Comparison of ENCODE assay signal across 8 cellular contexts in the genomic region with DNA sequence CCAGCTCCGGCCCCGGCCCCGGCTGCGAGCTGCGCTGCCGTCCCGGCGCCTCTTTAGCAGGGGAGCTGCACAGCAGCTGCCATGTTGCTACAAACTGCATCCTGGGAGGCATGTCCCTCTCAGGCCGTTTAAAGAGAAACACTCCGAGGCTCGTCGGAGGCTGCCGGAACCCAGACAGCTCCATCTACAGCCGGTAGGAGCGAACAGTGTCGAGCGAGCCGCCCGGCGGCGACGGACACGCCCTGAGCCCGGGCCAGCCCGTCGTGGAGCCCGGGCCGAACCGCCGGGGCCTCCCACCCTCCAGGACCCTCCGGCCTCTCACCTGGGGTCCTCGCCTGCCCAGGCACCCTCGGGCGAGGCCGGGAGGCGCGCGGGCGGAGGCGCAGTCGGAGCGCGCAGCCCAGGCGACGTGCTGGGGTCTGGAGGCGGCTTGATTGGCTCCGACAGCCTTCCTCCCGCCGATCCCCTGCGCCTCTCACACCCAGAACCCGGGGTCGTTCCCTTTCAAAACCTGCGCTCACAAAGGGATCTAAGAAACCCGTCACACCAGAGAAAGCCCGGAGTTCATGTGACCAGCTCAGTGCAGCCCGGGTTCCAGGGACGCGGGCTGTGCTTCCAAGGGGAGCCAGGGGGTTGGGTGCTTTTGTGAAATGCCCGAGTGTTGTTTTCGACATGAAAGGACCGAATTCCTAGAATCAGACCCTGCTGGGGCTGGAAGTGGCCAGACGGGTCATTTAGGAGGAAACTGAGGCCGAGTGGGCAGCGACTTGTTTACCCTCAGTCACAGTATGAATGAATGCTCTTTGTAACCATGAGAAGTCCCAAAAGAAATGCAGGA. TPM values are rescaled to one million over a fixed set of nuclear protein-coding genes. Genes with fewer than 3 reads are reported as not detected.
DNase-seq lines count a peak whose midpoint lies in the region; TF ChIP-seq lines count a peak whose summit lies in the region.

A gene (minus strand): TSS at position 570 of the 838 bp plus-strand sequence. CDS start 5,040 bp downstream, outside the sequence.

- TF ChIP-seq CTCF in GM20000 (IDR thresholded peaks at IDR 0.05; ENCODE audit: extremely low read depth, missing control alignments) (peak; percentile 42), OCI-LY1 (IDR thresholded peaks at IDR 0.05; ENCODE audit: low read length) (peak; percentile 65)

- H4K20me1 ChIP-seq in OCI-LY1 (ENCODE audit: insufficient read depth, low read length) = no peaks in the 10 kb centered on the region

- H3K4me1 ChIP-seq in OCI-LY1 (ENCODE audit: insufficient read depth, low read length, severe bottlenecking) (peaks cover 12% of the 10 kb centered on the region), esophagus (ENCODE audit: control insufficient read depth in 2 of 2, insufficient read depth in 2 of 2, low read length in 1 of 2) (peaks cover 2 to 6% of the 10 kb centered on the region in 2 donors), muscle layer of duodenum (ENCODE audit: control insufficient read depth in 1 of 2, insufficient read depth in 2 of 2, low read length in 2 of 2) (peaks cover 3 to 18% of the 10 kb centered on the region in 2 donors)

- peaks cover 11% of the 10 kb centered on the region; the same call in 1 of the 2 replicates for H3K27me3 ChIP-seq in OCI-LY1 (ENCODE audit: insufficient read depth, low read length)
- H3K27me3 ChIP-seq in esophagus (ENCODE audit: control insufficient read depth in 1 of 2, insufficient read depth in 2 of 2, low read length in 2 of 2) = no peaks in the 10 kb centered on the region
- no peaks in the 10 kb centered on the region for H3K27me3 ChIP-seq in muscle layer of duodenum (ENCODE audit: low read depth, low read length)

- no peak within 1 kb of the TSS for H3K27ac ChIP-seq in OCI-LY1 (ENCODE audit: low read depth, low read length, poor library complexity, severe bottlenecking)
- H3K27ac ChIP-seq in esophagus (ENCODE audit: low read depth in 2 of 2, low read length in 1 of 2) = peak within 1 kb of the TSS; percentile 80 to 81
- peak within 1 kb of the TSS; percentile 25 for H3K27ac ChIP-seq in muscle layer of duodenum (ENCODE audit: low read length)

- H2AFZ ChIP-seq in OCI-LY1 (ENCODE audit: low read length) = 0 out of 2 replicates have a peak within 1 kb of the TSS, but pooled peaks have one; percentile 17

- no peaks in the 10 kb centered on the region for H3K79me2 ChIP-seq in OCI-LY1 (ENCODE audit: insufficient read depth, low read length)

- 0 out of 2 replicates have a peak, but pooled peaks cover 1% of the 10 kb centered on the region for H3K36me3 ChIP-seq in OCI-LY1 (ENCODE audit: insufficient read depth, low read length)
- H3K36me3 ChIP-seq in esophagus (ENCODE audit: control insufficient read depth in 2 of 2, insufficient read depth in 2 of 2, low read length in 1 of 2) = no peaks in the 10 kb centered on the region
- peaks cover 2 to 8% of the 10 kb centered on the region in 2 donors for H3K36me3 ChIP-seq in muscle layer of duodenum (ENCODE audit: control insufficient read depth in 1 of 2, insufficient read depth in 2 of 2, low read length in 2 of 2)

- H3K9me2 ChIP-seq in OCI-LY1 (ENCODE audit: low read depth, low read length) = no peaks in the 10 kb centered on the region

- H3K4me2 ChIP-seq in OCI-LY1 (ENCODE audit: low read length) = peak within 1 kb of the TSS; percentile 72

- peaks cover 4% of the 10 kb centered on the region; the same call in 1 of the 2 replicates for H3F3A ChIP-seq in OCI-LY1 (ENCODE audit: insufficient read depth, low read length)

- WGBS in esophagus, 2 donors = 1% methylated on average over 43 to 64 of the region's 64 CpGs

- DNase-seq in D341Med (ENCODE audit: low spot score) (peak; percentile 87), GM20000 (ENCODE audit: low spot score) (peak; percentile 98), HS-5 (ENCODE audit: low read depth) (peak; percentile 42), activated T-cell treated with anti-CD3 and anti-CD28 coated beads for 24 hours (ENCODE audit: low read depth) (peak; percentile 72)
- DNase-seq in stimulated activated CD8-positive, alpha-beta memory T cell treated with anti-CD3 and anti-CD28 coated beads, Interleukin-7, amount 100 ng/mL, for 24 hours (ENCODE audit: low read depth) = peak; percentile 54

- H3K9ac ChIP-seq in OCI-LY1 (ENCODE audit: low read length) = peak within 1 kb of the TSS; percentile 46

- H3K9me3 ChIP-seq in OCI-LY1 (ENCODE audit: low read length) (peaks cover 3% of the 10 kb centered on the region; the same call in 1 of the 2 replicates), esophagus (ENCODE audit: control insufficient read depth in 2 of 2, insufficient read depth in 1 of 2, low read depth in 1 of 2, low read length in 1 of 2) (no peaks in the 10 kb centered on the region), muscle layer of duodenum (ENCODE audit: control insufficient read depth in 1 of 2, low read length in 2 of 2) (no peaks in the 10 kb centered on the region)

- H3K4me3 ChIP-seq in OCI-LY1 (ENCODE audit: low read depth, low read length, poor library complexity, severe bottlenecking) (peak within 1 kb of the TSS; percentile 64), esophagus (ENCODE audit: low read depth in 1 of 2, low read length in 2 of 2) (peak within 1 kb of the TSS; percentile 69 to 90), muscle layer of duodenum (ENCODE audit: low read depth in 1 of 2, low read length in 2 of 2) (peak within 1 kb of the TSS; percentile 82 to 83)

RNA-seq across cellular contexts. Expression of the gene that starts here (rescaled TPM):
- polyA plus RNA-seq in esophagus = 1 to 10 TPM; 5.7 to 5.9 TPM

Comparison
In these comparisons a context has a peak if more than half of its experiments do, and no peak if none do; other contexts are left out.
1. DNase-seq: peak in every context shown above with its lines; median percentile 98 in GM20000; 87 in D341Med; 72 in activated T-cell treated with anti-CD3 and anti-CD28 coated beads for 24 hours; 54 in stimulated activated CD8-positive, alpha-beta memory T cell treated with anti-CD3 and anti-CD28 coated beads, Interleukin-7, amount 100 ng/mL, for 24 hours; 42 in HS-5.